Comparison of ENCODE assay signal across 11 cellular contexts in the genomic region with DNA sequence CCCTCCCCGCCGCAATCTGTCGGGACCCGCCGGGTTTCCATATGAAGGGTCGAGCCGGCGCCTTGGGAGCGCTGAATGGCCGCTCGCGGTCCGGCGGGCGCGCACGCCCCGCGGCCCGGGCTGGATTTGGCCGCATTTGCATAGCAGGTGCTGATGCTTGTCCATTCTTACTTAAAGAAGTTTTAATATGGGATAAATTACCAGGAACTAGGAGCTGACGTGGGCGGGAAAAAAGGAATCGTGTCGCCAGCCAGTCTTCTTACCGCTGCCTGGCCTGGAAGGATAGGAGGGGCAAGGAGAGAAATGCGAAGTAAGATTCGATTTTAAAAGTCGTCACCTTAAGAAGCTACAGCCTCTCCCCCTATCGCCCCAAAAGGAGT. TPM values are rescaled to one million over a fixed set of nuclear protein-coding genes. Genes with fewer than 3 reads are reported as not detected.
DNase-seq lines count a peak whose midpoint lies in the region; ATAC-seq, FAIRE-seq and TF ChIP-seq lines count a peak whose summit lies in the region.
"Had no signal": no experiment of that assay in that cellular context is flagged by ENCODE, and none has a peak within 500 bp of the region (broad histone marks: within the 10 kb centered on the region; RNA-seq: fewer than 3 reads in every experiment).

No MANE protein-coding gene starts in this region.

- H3K36me3 ChIP-seq in CD4-positive, alpha-beta memory T cell (ENCODE audit: insufficient read depth, low read length) = no peaks in the 10 kb centered on the region
- H3K36me3 ChIP-seq in pancreas = no peaks in the 10 kb centered on the region

- H3K27me3 ChIP-seq in CD4-positive, alpha-beta memory T cell (ENCODE audit: insufficient read depth, low read length) = peaks cover 24% of the 10 kb centered on the region
- H3K27me3 ChIP-seq in pancreas = peaks cover 0 to 28% (median 1%) of the 10 kb centered on the region in 4 donors

- no peaks in the 10 kb centered on the region for H3K9me3 ChIP-seq in CD4-positive, alpha-beta memory T cell (ENCODE audit: control insufficient read depth in 1 of 2, low read length in 2 of 2)
- no peaks in the 10 kb centered on the region for H3K9me3 ChIP-seq in pancreas

- peak in 1 of 4 donors; percentile 17 for ATAC-seq in pancreas

- no peaks in the 10 kb centered on the region for H3K9me3 Mint-ChIP-seq in CD4-positive, alpha-beta memory T cell
- peaks cover 0 to 3% (median 0%) of the 10 kb centered on the region in 3 donors for H3K9me3 Mint-ChIP-seq in IgD-negative memory B cell

- CTCF ChIA-PET in CD4-positive, alpha-beta memory T cell (lab: Charles Lee; ENCODE audit: partially characterized antibody) = interaction anchor here (0.9 kb wide), 1 partner anchor 16 kb away, joined by 3 read pairs; no protein-coding TSS in a partner anchor
- CTCF ChIA-PET in GM10248 (lab: Yijun Ruan, JAX) = interaction anchor here (1.0 to 29.6 kb wide), 3 partner anchors 10 to 78 kb away, joined by 3 to 914 read pairs (median 3); partner anchors contain the start of gene TIFAB

- H3K4me1 Mint-ChIP-seq in CD4-positive, alpha-beta memory T cell = peaks cover 5 to 20% (median 13%) of the 10 kb centered on the region in 4 donors
- H3K4me1 Mint-ChIP-seq in IgD-negative memory B cell = peaks cover 5 to 12% (median 9%) of the 10 kb centered on the region in 3 donors

- no peak overlapping the region for H3K27ac ChIP-seq in CD4-positive, alpha-beta memory T cell (ENCODE audit: low read depth, low read length)
- H3K27ac ChIP-seq in pancreas = no peak overlapping the region

- TF ChIP-seq CTCF in fibroblast of pulmonary artery (IDR thresholded peaks at IDR 0.05; ENCODE audit: low read length, missing control alignments) (no peak), pancreas (IDR thresholded peaks at IDR 0.05) (no peak), GM10248 (IDR thresholded peaks at IDR 0.05; ENCODE audit: control extremely low read depth, extremely low read depth, low read depth, missing control alignments) (no peak)

- POLR2A ChIA-PET in CD4-positive, alpha-beta memory T cell (lab: Charles Lee; ENCODE audit: partially characterized antibody) = no interaction called here
- POLR2A ChIA-PET in GM10248 (lab: Yijun Ruan, JAX) = no interaction called here

- WGBS in pancreas, 2 donors = 14% methylated on average over 30 of the region's 30 CpGs

- H3K4me3 Mint-ChIP-seq in CD4-positive, alpha-beta memory T cell = peak overlapping the region in 7 of 8 donors; percentile 82 to 97 (median 89)
- H3K4me3 Mint-ChIP-seq in IgD-negative memory B cell = peak overlapping the region; percentile 86 to 95 (median 93)

- no peak for DNase-seq in CD4-positive, alpha-beta memory T cell
- DNase-seq in fibroblast of pulmonary artery (ENCODE audit: low read depth) (no peak), pancreas (no peak), GM19240 (ENCODE audit: insufficient read length, low spot score) (no peak), cortex of kidney (lab: John Stamatoyannopoulos, UW) (no peak), GM10248 (ENCODE audit: extremely low spot score) (no peak), OCI-M2 (lab: John Stamatoyannopoulos, UW; ENCODE audit: unreplicated experiment) (no peak)

- FAIRE-seq in pancreas (lab: Jason Lieb, UNC) = no peak
- FAIRE-seq: G401.6 had no signal

- peaks cover 51 to 65% of the 10 kb centered on the region in 2 donors for H3K27me3 Mint-ChIP-seq in CD4-positive, alpha-beta memory T cell
- peaks cover 52% of the 10 kb centered on the region for H3K27me3 Mint-ChIP-seq in IgD-negative memory B cell

- intact Hi-C loops in CD4-positive, alpha-beta memory T cell (cut with micrococcal nuclease) = no loop called here
- intact Hi-C loops in pancreas (cut with DNase I) = no loop called here

- no peak overlapping the region for H3K27ac Mint-ChIP-seq in CD4-positive, alpha-beta memory T cell
- peak overlapping the region in 1 of 3 donors; percentile 7 for H3K27ac Mint-ChIP-seq in IgD-negative memory B cell

- no peaks in the 10 kb centered on the region for H3K36me3 Mint-ChIP-seq in CD4-positive, alpha-beta memory T cell
- no peaks in the 10 kb centered on the region for H3K36me3 Mint-ChIP-seq in IgD-negative memory B cell

- H3K4me1 ChIP-seq in CD4-positive, alpha-beta memory T cell (ENCODE audit: insufficient read depth, low read length) = peaks cover 21% of the 10 kb centered on the region
- H3K4me1 ChIP-seq in pancreas = peaks cover 0 to 8% (median 0%) of the 10 kb centered on the region in 3 donors

- H3K4me3 ChIP-seq in CD4-positive, alpha-beta memory T cell (ENCODE audit: low read length in 2 of 2) = peak overlapping the region in 1 of 2 donors; percentile 40
- peak overlapping the region; percentile 36 for H3K4me3 ChIP-seq in fibroblast of pulmonary artery (replicated peaks; ENCODE audit: low read depth, low read length)
- peak overlapping the region; percentile 8 to 40 (median 22) for H3K4me3 ChIP-seq in pancreas

RNA-seq across cellular contexts. Expression of gene NEUROG1, which starts 8.9 kb away (rescaled TPM):
- total RNA-seq in CD4-positive, alpha-beta memory T cell = not detected
- not detected for polyA plus RNA-seq in CD4-positive, alpha-beta memory T cell
- not detected for polyA plus RNA-seq in IgD-negative memory B cell
- not detected for total RNA-seq in pancreas
- not detected for polyA plus RNA-seq in pancreas
- total RNA-seq: sciatic nerve; T-helper 1 cell treated with Interleukin-12 subunit alpha and Interleukin-12 subunit beta and Interleukin-4 antibody, amounts not matched to agents 30 ng/mL and 1 ng/mL, for 36 hours had no signal

RNA-seq across cellular contexts. Expression of gene CXCL14, which starts 34.1 kb away (rescaled TPM):
- total RNA-seq in CD4-positive, alpha-beta memory T cell = not detected
- not detected for polyA plus RNA-seq in CD4-positive, alpha-beta memory T cell
- polyA plus RNA-seq in IgD-negative memory B cell = not detected
- total RNA-seq in pancreas = 10 to 100 TPM in 2 of 6 donors, 1 to 10 TPM in 3, under 1 TPM in 1; 0.93 to 19.6 (median 2.4) TPM
- polyA plus RNA-seq in pancreas = 1 to 10 TPM; 5.9 to 9.5 TPM
- total RNA-seq: T-helper 1 cell treated with Interleukin-12 subunit alpha and Interleukin-12 subunit beta and Interleukin-4 antibody, amounts not matched to agents 30 ng/mL and 1 ng/mL, for 36 hours had no signal
